In the genomic region with DNA sequence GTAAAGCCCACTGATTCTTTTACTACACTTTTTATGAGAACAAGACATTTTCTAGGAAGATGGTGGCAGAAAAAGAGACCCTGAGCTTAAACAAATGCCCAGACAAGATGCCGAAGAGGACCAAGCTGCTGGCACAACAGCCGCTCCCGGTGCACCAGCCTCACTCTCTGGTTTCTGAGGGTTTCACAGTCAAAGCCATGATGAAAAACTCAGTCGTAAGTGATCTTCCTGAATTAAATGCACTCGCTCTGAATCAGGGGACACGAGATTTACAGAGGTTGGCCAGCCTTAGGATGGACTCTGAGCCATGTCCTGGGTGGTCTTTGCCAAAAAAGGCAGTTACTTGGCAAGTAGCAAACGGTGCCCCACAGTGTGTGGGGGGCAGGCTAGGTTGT, we compare ENCODE assay signal across 1 cellular context.
TF ChIP-seq lines count a peak whose summit lies in the region.

No MANE protein-coding gene starts in this region.

TF ChIP-seq in HepG2, 621 proteins besides CTCF, POLR2A, EP300 and RAD21:
- no peak for TF ChIP-seq SMAD9 (CRISPR knock-in tag; IDR thresholded peaks at IDR 0.05)
- TF ChIP-seq NCOR1 (IDR thresholded peaks at IDR 0.05; ENCODE audit: borderline replicate concordance, low read length), result no peak
- peak; percentile 36 for TF ChIP-seq SRSF1 (optimal IDR thresholded peaks at IDR 0.05; ENCODE audit: low read depth, low read length)
- no peak for TF ChIP-seq KLF16 (CRISPR knock-in tag; IDR thresholded peaks at IDR 0.05)
- no peak for TF ChIP-seq ZNF543 (CRISPR knock-in tag; IDR thresholded peaks at IDR 0.05)
- no peak for TF ChIP-seq RCOR2 (CRISPR knock-in tag; IDR thresholded peaks at IDR 0.05)
- TF ChIP-seq, protein P1, sequence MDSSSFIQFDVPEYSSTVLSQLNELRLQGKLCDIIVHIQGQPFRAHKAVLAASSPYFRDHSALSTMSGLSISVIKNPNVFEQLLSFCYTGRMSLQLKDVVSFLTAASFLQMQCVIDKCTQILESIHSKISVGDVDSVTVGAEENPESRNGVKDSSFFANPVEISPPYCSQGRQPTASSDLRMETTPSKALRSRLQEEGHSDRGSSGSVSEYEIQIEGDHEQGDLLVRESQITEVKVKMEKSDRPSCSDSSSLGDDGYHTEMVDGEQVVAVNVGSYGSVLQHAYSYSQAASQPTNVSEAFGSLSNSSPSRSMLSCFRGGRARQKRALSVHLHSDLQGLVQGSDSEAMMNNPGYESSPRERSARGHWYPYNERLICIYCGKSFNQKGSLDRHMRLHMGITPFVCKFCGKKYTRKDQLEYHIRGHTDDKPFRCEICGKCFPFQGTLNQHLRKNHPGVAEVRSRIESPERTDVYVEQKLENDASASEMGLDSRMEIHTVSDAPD (CRISPR knock-in tag; IDR thresholded peaks at IDR 0.05), result 0 out of 2 replicates have a peak, but pooled peaks have one; percentile 9
- TF ChIP-seq ATRX (CRISPR knock-in tag; IDR thresholded peaks at IDR 0.05; ENCODE audit: borderline replicate concordance), result no peak
- TF ChIP-seq ZZZ3 (CRISPR knock-in tag; IDR thresholded peaks at IDR 0.05; ENCODE audit: borderline replicate concordance), result no peak
- no peak for TF ChIP-seq HES4 (CRISPR knock-in tag; IDR thresholded peaks at IDR 0.05; ENCODE audit: borderline replicate concordance)
- no peak for TF ChIP-seq ZFP1 (CRISPR knock-in tag; IDR thresholded peaks at IDR 0.05)
- TF ChIP-seq, protein P2, sequence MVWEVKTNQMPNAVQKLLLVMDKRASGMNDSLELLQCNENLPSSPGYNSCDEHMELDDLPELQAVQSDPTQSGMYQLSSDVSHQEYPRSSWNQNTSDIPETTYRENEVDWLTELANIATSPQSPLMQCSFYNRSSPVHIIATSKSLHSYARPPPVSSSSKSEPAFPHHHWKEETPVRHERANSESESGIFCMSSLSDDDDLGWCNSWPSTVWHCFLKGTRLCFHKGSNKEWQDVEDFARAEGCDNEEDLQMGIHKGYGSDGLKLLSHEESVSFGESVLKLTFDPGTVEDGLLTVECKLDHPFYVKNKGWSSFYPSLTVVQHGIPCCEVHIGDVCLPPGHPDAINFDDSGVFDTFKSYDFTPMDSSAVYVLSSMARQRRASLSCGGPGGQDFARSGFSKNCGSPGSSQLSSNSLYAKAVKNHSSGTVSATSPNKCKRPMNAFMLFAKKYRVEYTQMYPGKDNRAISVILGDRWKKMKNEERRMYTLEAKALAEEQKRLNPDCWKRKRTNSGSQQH (CRISPR knock-in tag; IDR thresholded peaks at IDR 0.05; ENCODE audit: low read depth), result no peak
- no peak for TF ChIP-seq ZNF235 (CRISPR knock-in tag; IDR thresholded peaks at IDR 0.05; ENCODE audit: borderline replicate concordance)
- no peak for TF ChIP-seq ATF7 (IDR thresholded peaks at IDR 0.05)
- TF ChIP-seq ATF7 (CRISPR knock-in tag; IDR thresholded peaks at IDR 0.05), result no peak
- TF ChIP-seq, protein P3, sequence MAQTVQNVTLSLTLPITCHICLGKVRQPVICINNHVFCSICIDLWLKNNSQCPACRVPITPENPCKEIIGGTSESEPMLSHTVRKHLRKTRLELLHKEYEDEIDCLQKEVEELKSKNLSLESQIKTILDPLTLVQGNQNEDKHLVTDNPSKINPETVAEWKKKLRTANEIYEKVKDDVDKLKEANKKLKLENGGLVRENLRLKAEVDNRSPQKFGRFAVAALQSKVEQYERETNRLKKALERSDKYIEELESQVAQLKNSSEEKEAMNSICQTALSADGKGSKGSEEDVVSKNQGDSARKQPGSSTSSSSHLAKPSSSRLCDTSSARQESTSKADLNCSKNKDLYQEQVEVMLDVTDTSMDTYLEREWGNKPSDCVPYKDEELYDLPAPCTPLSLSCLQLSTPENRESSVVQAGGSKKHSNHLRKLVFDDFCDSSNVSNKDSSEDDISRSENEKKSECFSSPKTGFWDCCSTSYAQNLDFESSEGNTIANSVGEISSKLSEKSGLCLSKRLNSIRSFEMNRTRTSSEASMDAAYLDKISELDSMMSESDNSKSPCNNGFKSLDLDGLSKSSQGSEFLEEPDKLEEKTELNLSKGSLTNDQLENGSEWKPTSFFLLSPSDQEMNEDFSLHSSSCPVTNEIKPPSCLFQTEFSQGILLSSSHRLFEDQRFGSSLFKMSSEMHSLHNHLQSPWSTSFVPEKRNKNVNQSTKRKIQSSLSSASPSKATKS (CRISPR knock-in tag; IDR thresholded peaks at IDR 0.05), result no peak
- TF ChIP-seq, protein P4, sequence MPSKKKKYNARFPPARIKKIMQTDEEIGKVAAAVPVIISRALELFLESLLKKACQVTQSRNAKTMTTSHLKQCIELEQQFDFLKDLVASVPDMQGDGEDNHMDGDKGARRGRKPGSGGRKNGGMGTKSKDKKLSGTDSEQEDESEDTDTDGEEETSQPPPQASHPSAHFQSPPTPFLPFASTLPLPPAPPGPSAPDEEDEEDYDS (CRISPR knock-in tag; IDR thresholded peaks at IDR 0.05), result no peak
- no peak for TF ChIP-seq ZNF572 (CRISPR knock-in tag; IDR thresholded peaks at IDR 0.05)
- 0 out of 2 replicates have a peak, but pooled peaks have one; percentile 55 for TF ChIP-seq SMYD3 (CRISPR knock-in tag; IDR thresholded peaks at IDR 0.05)
- TF ChIP-seq ELF3 (CRISPR knock-in tag; IDR thresholded peaks at IDR 0.05), result no peak
- TF ChIP-seq FOXK2 (IDR thresholded peaks at IDR 0.05), result no peak
- TF ChIP-seq ZNF432 (CRISPR knock-in tag; IDR thresholded peaks at IDR 0.05; ENCODE audit: borderline replicate concordance), result no peak
- no peak for TF ChIP-seq ZMAT3 (CRISPR knock-in tag; conservative IDR thresholded peaks at IDR 0.05)
- no peak for TF ChIP-seq PHF21A (CRISPR knock-in tag; IDR thresholded peaks at IDR 0.05)
